Comparison of ENCODE assay signal across 23 cellular contexts in genomic region chr11:23543651-23544216, GRCh38.
"Had no signal": no experiment of that assay in that cellular context is flagged by ENCODE, and none has a peak within 500 bp of the region (broad histone marks: within the 10 kb centered on the region; RNA-seq: fewer than 3 reads in every experiment).

No MANE protein-coding gene starts in this region.

- H3K27ac Mint-ChIP-seq: memory B cell, naive B cell had no signal

- H3K9me3 ChIP-seq: colonic mucosa, esophagus squamous epithelium, gastroesophageal sphincter, left ventricle myocardium inferior, lower lobe of right lung, spleen, stomach, thoracic aorta, transverse colon had no signal

- H3K27me3 Mint-ChIP-seq: memory B cell, naive B cell had no signal

- H3K36me3 Mint-ChIP-seq: immature natural killer cell, memory B cell, naive B cell had no signal

- H3K36me3 ChIP-seq: colonic mucosa, esophagus squamous epithelium, gastroesophageal sphincter, left ventricle myocardium inferior, lower lobe of right lung, spleen, stomach, thoracic aorta, transverse colon had no signal

- H3K4me3 ChIP-seq: colonic mucosa, esophagus squamous epithelium, gastroesophageal sphincter, left ventricle myocardium inferior, lower lobe of right lung, spleen, stomach, thoracic aorta, transverse colon had no signal

- ATAC-seq: gastroesophageal sphincter, lower lobe of right lung, sciatic nerve had no signal

- H3K4me3 Mint-ChIP-seq: memory B cell, naive B cell had no signal

- H3K4me1 ChIP-seq: colonic mucosa, esophagus squamous epithelium, left ventricle myocardium inferior, spleen had no signal

- H3K9me3 Mint-ChIP-seq: memory B cell, naive B cell had no signal

- H3K27ac ChIP-seq: colonic mucosa, epithelial cell of prostate, esophagus squamous epithelium, gastroesophageal sphincter, left ventricle myocardium inferior, lower lobe of right lung, spleen, stomach, thoracic aorta, transverse colon had no signal

- H3K27me3 ChIP-seq: colonic mucosa, esophagus squamous epithelium, gastroesophageal sphincter, stomach, transverse colon had no signal

- DNase-seq: cerebellar nuclear complex; colonic mucosa; effector CD4-positive, alpha-beta T cell; esophagus squamous epithelium; foreskin fibroblast; immature natural killer cell; left ventricle myocardium inferior; lower lobe of right lung; midbrain; naive B cell; posterior cingulate gyrus; spleen; stimulated activated CD4-positive, alpha-beta T cell treated with anti-CD3 and anti-CD28 coated beads, Interleukin-2, amount 100 ng/mL, for 24 hours; stimulated activated CD4-positive, alpha-beta T cell treated with anti-CD3 and anti-CD28 coated beads, Interleukin-4, amount 100 ng/mL, for 4 hours; stimulated activated naive CD4-positive, alpha-beta T cell; stomach; substantia nigra; transverse colon had no signal
